ENCODE assay signal across 9 cellular contexts in genomic region chr10:78211476-78212110, GRCh38.
A peak's percentile ranks its signal among the peaks of the same experiment; 100 is the strongest.
DNase-seq lines count a peak whose midpoint lies in the region; ATAC-seq, FAIRE-seq and TF ChIP-seq lines count a peak whose summit lies in the region.
"Had no signal": no experiment of that assay in that cellular context is flagged by ENCODE, and none has a peak within 500 bp of the region (broad histone marks: within the 10 kb centered on the region; RNA-seq: fewer than 3 reads in every experiment).

No MANE protein-coding gene starts in this region.

- no peaks in the 10 kb centered on the region for H3K9me3 ChIP-seq in psoas muscle
- H3K9me3 ChIP-seq: SJSA1 had no signal

- WGBS in psoas muscle, 3 donors: 83 to 87% (median 86%) methylated on average over 9 of the region's 9 CpGs

- DNase-seq in D721Med (ENCODE audit: insufficient read length, low spot score): peak; percentile 64
- DNase-seq in HTR-8/SVneo (ENCODE audit: insufficient read length, low spot score): peak; percentile 42
- peak; percentile 35 for DNase-seq in UCSD-AML1 (lab: John Stamatoyannopoulos, UW; ENCODE audit: unreplicated experiment)
- DNase-seq in globus pallidus (ENCODE audit: low spot score): peak; percentile 60
- peak in 1 of 2 donors; percentile 23 for DNase-seq in psoas muscle
- no peak for DNase-seq in LoVo (ENCODE audit: low spot score)
- no peak for DNase-seq in sciatic nerve (ENCODE audit: low spot score)

- peaks cover 18% of the 10 kb centered on the region for H3K4me1 ChIP-seq in psoas muscle

- H3K27me3 ChIP-seq in psoas muscle (ENCODE audit: insufficient read depth in 3 of 3, low read length in 2 of 3): no peaks in the 10 kb centered on the region
- H3K27me3 ChIP-seq: SJSA1 had no signal

- H3K27ac ChIP-seq in psoas muscle: no peak overlapping the region
- H3K27ac ChIP-seq: SJSA1 had no signal

- intact Hi-C loops in psoas muscle (cut with DNase I) (loop anchor here (5.0 to 10.0 kb wide), 3 partner anchors 106 to 446 kb away; no protein-coding TSS in a partner anchor), sciatic nerve (cut with DNase I) (loop anchor here (10.0 kb wide), 1 partner anchor 983 kb away; no protein-coding TSS in a partner anchor)

- H3K4me3 ChIP-seq in psoas muscle: no peak overlapping the region
- H3K4me3 ChIP-seq: SJSA1 had no signal

- ATAC-seq in psoas muscle: peak in 1 of 4 donors; percentile 39
- ATAC-seq in GM19467 (IDR thresholded peaks at IDR 0.05; ENCODE audit: unreplicated experiment): no peak
- no peak for ATAC-seq in sciatic nerve

- peak; percentile 71 for TF ChIP-seq CTCF in D721Med (IDR thresholded peaks at IDR 0.05; ENCODE audit: insufficient read depth, missing control alignments)
- peak; percentile 48 for TF ChIP-seq CTCF in psoas muscle (IDR thresholded peaks at IDR 0.05)

- no peaks in the 10 kb centered on the region for H3K36me3 ChIP-seq in psoas muscle (ENCODE audit: insufficient read depth in 1 of 2, low read depth in 1 of 2)
- H3K36me3 ChIP-seq: SJSA1 had no signal

- FAIRE-seq in D721Med (lab: Jason Lieb, UNC) (no peak), HTR-8/SVneo (lab: Jason Lieb, UNC) (peak; percentile 76)

Comparison
In these comparisons a context has a peak if more than half of its experiments do, and no peak if none do; other contexts are left out.
1. DNase-seq: peak in D721Med (single experiment), HTR-8/SVneo (single experiment), UCSD-AML1 (single experiment) and globus pallidus (single experiment); none in LoVo (single experiment) and sciatic nerve (single experiment).